In the genomic region with DNA sequence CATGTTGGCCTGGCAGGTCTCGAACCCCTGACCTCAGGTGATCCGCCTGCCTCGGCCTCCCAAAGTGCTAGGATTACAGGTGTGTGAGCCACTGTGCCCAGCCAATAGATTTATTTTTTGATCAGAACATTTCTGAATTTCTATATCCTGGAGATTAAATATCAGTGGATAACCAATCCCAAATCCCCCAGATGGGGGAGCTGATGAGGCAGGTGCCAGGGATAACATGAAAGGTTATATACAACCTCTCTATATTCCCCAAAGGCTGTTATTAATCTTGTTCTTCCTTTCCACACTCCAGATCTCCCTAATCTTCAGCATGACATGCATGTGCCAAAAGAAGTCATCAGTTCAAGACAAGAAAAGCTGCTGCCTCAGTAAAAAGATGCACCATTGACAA, we compare ENCODE assay signal across 8 cellular contexts.
DNase-seq lines count a peak whose midpoint lies in the region; ATAC-seq and TF ChIP-seq lines count a peak whose summit lies in the region.
"Had no signal": no experiment of that assay in that cellular context is flagged by ENCODE, and none has a peak within 500 bp of the region (broad histone marks: within the 10 kb centered on the region; RNA-seq: fewer than 3 reads in every experiment).

No MANE protein-coding gene starts in this region.

- DNase-seq in EH (ENCODE audit: low read depth) (peak; percentile 43), HPDE6-E6E7 (ENCODE audit: extremely low spot score) (peak; percentile 27), mesendoderm (no peak), coronary artery (ENCODE audit: low spot score) (no peak), islet precursor cell (no peak), body of pancreas (no peak)
- peak; percentile 33 for DNase-seq in activated CD8-positive, alpha-beta T cell treated with anti-CD3 and anti-CD28 coated beads, Interleukin-2, amount 10 ng/mL, durations not matched to agents 7 days and 5 days
- DNase-seq: uterus had no signal

- no peaks in the 10 kb centered on the region for H3K27me3 ChIP-seq in mesendoderm (ENCODE audit: insufficient read depth, low read length, poor library complexity)
- no peaks in the 10 kb centered on the region for H3K27me3 ChIP-seq in body of pancreas
- H3K27me3 ChIP-seq: uterus had no signal

- H3K18ac ChIP-seq in mesendoderm (ENCODE audit: low read length) = no peak overlapping the region

- no CpG with 5 or more reads among the region's 3 CpGs for WGBS in mesendoderm (ENCODE audit: extremely low coverage, insufficient coverage, low lambda C conversion rate)
- 69 to 90% methylated on average over 3 of the region's 3 CpGs for WGBS in body of pancreas, 2 donors

- H3K4me2 ChIP-seq in mesendoderm (ENCODE audit: low read length) = no peak overlapping the region

- H3K27ac ChIP-seq in mesendoderm (ENCODE audit: low read depth, low read length) (no peak overlapping the region), coronary artery (no peak overlapping the region), body of pancreas (no peak overlapping the region)
- H3K27ac ChIP-seq: uterus had no signal

- no peaks in the 10 kb centered on the region for H3K79me2 ChIP-seq in mesendoderm (ENCODE audit: control insufficient read depth, insufficient read depth, low read length)

- no peak overlapping the region for H4K5ac ChIP-seq in mesendoderm (ENCODE audit: low read length)

- no peaks in the 10 kb centered on the region for H3K36me3 Mint-ChIP-seq in activated CD8-positive, alpha-beta T cell treated with anti-CD3 and anti-CD28 coated beads, Interleukin-2, amount 10 ng/mL, durations not matched to agents 7 days and 5 days (ENCODE audit: low read depth)

- H3K4ac ChIP-seq in mesendoderm (ENCODE audit: low read depth, low read length) = no peak overlapping the region

- intact Hi-C loops in body of pancreas (cut with DNase I) = no loop called here

- H3K9me3 ChIP-seq in body of pancreas = no peaks in the 10 kb centered on the region
- H3K9me3 ChIP-seq: uterus had no signal

- H3K4me3 Mint-ChIP-seq in activated CD8-positive, alpha-beta T cell treated with anti-CD3 and anti-CD28 coated beads, Interleukin-2, amount 10 ng/mL, durations not matched to agents 7 days and 5 days = no peak overlapping the region

- H3K56ac ChIP-seq in mesendoderm (ENCODE audit: low read length) = no peak overlapping the region

- no peak overlapping the region for H3K27ac Mint-ChIP-seq in activated CD8-positive, alpha-beta T cell treated with anti-CD3 and anti-CD28 coated beads, Interleukin-2, amount 10 ng/mL, durations not matched to agents 7 days and 5 days

- TF ChIP-seq CTCF in coronary artery (IDR thresholded peaks at IDR 0.05) = no peak
- peak in 1 of 7 experiments; percentile 20 for TF ChIP-seq CTCF in body of pancreas (IDR thresholded peaks at IDR 0.05)

- no peak overlapping the region for H3K23ac ChIP-seq in mesendoderm (ENCODE audit: low read length)

- H3K9ac ChIP-seq in mesendoderm (ENCODE audit: low read length) = no peak overlapping the region

- H3K4me1 ChIP-seq in mesendoderm (ENCODE audit: control insufficient read depth, low read depth, low read length) = no peaks in the 10 kb centered on the region
- H3K4me1 ChIP-seq in body of pancreas = no peaks in the 10 kb centered on the region
- H3K4me1 ChIP-seq: uterus had no signal

- no peak overlapping the region for H2AK5ac ChIP-seq in mesendoderm (ENCODE audit: low read length)

- no peak overlapping the region for H2BK15ac ChIP-seq in mesendoderm (replicated peaks; ENCODE audit: low read depth)

- no peak overlapping the region for H2BK120ac ChIP-seq in mesendoderm (ENCODE audit: low read depth, low read length)

- peak overlapping the region; percentile 28 for H4K8ac ChIP-seq in mesendoderm (ENCODE audit: low read depth, low read length)

- POLR2A ChIA-PET in activated CD8-positive, alpha-beta T cell treated with anti-CD3 and anti-CD28 coated beads, Interleukin-2, amount 10 ng/mL, durations not matched to agents 7 days and 5 days (lab: Charles Lee) = no interaction called here

- H3K4me3 ChIP-seq in mesendoderm (ENCODE audit: low read length) (no peak overlapping the region), coronary artery (no peak overlapping the region), body of pancreas (no peak overlapping the region)
- H3K4me3 ChIP-seq: uterus had no signal

- TF ChIP-seq POLR2A in body of pancreas (IDR thresholded peaks at IDR 0.05) = no peak

- no peak overlapping the region for H2BK5ac ChIP-seq in mesendoderm (ENCODE audit: low read length)

- ATAC-seq in activated CD8-positive, alpha-beta T cell treated with anti-CD3 and anti-CD28 coated beads, Interleukin-2, amount 10 ng/mL, durations not matched to agents 7 days and 5 days = no peak
- ATAC-seq in body of pancreas = no peak

- peaks cover 17% of the 10 kb centered on the region for H3K27me3 Mint-ChIP-seq in activated CD8-positive, alpha-beta T cell treated with anti-CD3 and anti-CD28 coated beads, Interleukin-2, amount 10 ng/mL, durations not matched to agents 7 days and 5 days (ENCODE audit: low read depth)

- no peaks in the 10 kb centered on the region for H3K4me1 Mint-ChIP-seq in activated CD8-positive, alpha-beta T cell treated with anti-CD3 and anti-CD28 coated beads, Interleukin-2, amount 10 ng/mL, durations not matched to agents 7 days and 5 days (ENCODE audit: low read depth)

- H3K36me3 ChIP-seq in mesendoderm (ENCODE audit: control insufficient read depth, insufficient read depth, low read length) = no peaks in the 10 kb centered on the region
- H3K36me3 ChIP-seq in body of pancreas (replicated peaks in 1 of 2; ENCODE audit: insufficient read depth in 1 of 2, low read depth in 2 of 2) = no peaks in the 10 kb centered on the region
- H3K36me3 ChIP-seq: uterus had no signal

- H3K9me3 Mint-ChIP-seq in activated CD8-positive, alpha-beta T cell treated with anti-CD3 and anti-CD28 coated beads, Interleukin-2, amount 10 ng/mL, durations not matched to agents 7 days and 5 days (ENCODE audit: insufficient read depth) = no peaks in the 10 kb centered on the region

- CTCF ChIA-PET in activated CD8-positive, alpha-beta T cell treated with anti-CD3 and anti-CD28 coated beads, Interleukin-2, amount 10 ng/mL, durations not matched to agents 7 days and 5 days (lab: Charles Lee) = interaction anchor here (0.9 to 1.6 kb wide), 2 partner anchors 36 to 127 kb away, joined by 3 to 4 read pairs; no protein-coding TSS in a partner anchor

- no peaks in the 10 kb centered on the region for H3K79me1 ChIP-seq in mesendoderm (ENCODE audit: low read length)

Comparison
In these comparisons a context has a peak if more than half of its experiments do, and no peak if none do; other contexts are left out.
1. DNase-seq: peak in EH (single experiment), HPDE6-E6E7 (single experiment) and activated CD8-positive, alpha-beta T cell treated with anti-CD3 and anti-CD28 coated beads, Interleukin-2, amount 10 ng/mL, durations not matched to agents 7 days and 5 days (single experiment); none in mesendoderm (single experiment), coronary artery (single experiment), islet precursor cell (single experiment) and body of pancreas (0 of 4).